In the genomic region with DNA sequence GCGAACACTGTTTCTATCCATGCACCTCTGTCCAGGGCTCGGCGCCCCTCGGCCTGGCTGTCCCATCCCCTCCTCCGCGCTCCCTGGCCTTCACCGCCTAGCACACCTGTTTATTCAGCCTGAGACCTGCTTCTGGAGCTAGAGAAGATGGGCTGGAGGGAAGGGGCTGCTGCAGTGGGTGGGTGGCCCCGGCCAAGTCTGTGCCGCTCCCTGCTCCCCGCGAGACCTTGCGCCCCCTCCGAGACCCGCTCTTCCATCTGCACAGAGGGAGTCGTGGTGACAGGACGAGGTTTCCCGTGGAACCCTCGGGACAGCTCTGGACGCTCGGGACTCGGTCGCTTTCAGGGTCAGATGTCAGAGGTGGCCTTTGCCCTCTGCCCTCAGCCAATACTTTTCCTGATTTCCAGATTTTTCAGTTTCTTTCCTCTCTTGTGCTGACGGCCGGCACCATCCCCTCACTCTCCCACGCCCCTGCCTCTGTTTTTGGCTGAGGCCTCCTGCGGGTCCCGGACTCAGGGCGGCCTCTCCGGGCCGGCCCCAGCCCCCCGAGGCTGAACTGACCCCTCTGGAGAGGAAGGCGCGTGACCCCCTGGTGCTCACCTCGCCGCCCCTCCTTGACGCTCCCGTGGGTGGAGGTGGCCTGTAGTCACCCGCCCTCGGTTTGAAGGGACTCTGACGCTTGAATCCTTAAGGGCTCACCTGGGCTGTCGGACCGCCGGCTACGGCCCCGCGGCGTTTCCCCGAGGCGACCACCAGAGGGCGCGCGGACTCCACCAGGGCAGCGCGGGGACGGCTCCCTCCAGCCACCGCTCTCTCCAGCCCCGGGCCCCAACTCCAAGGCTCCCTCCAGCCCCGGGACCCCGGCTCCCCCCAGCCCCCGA, we compare ENCODE assay signal across 8 cellular contexts.
DNase-seq lines count a peak whose midpoint lies in the region; ATAC-seq lines count a peak whose summit lies in the region.

No MANE protein-coding gene starts in this region.

- peak; percentile 8 for DNase-seq in NCI-H2196 (lab: John Stamatoyannopoulos, UW; ENCODE audit: unreplicated experiment)
- no peak for DNase-seq in NCI-H2196 treated with DMSO at 0.1 percent for 48 hours (lab: John Stamatoyannopoulos, UW; ENCODE audit: unreplicated experiment)
- peak; percentile 44 for DNase-seq in T follicular helper cell (ENCODE audit: low read depth)
- peak; percentile 68 for DNase-seq in adipocyte (ENCODE audit: low read depth)
- peak in 35 of 51 donors; percentile 7 to 77 (median 35) for DNase-seq in hypothalamus (lab: John Stamatoyannopoulos, UW)
- peak; percentile 50 to 75 (median 57) for DNase-seq in stimulated activated CD4-positive, alpha-beta T cell treated with anti-CD3 and anti-CD28 coated beads, Interleukin-12 subunit alpha, Interleukin-12 subunit beta, amount 100 ng/mL, for 48 hours (ENCODE audit: low read depth in 2 of 3, low spot score in 1 of 3)
- DNase-seq in NCI-H187 treated with DMSO at 0.1 percent for 48 hours (lab: John Stamatoyannopoulos, UW) = no peak

- H3K36me3 ChIP-seq in adipocyte (ENCODE audit: control insufficient read depth, insufficient read depth, low read length, severe bottlenecking) = no peaks in the 10 kb centered on the region

- peaks cover 5% of the 10 kb centered on the region for H3K4me1 ChIP-seq in adipocyte (ENCODE audit: control insufficient read depth, insufficient read depth, low read length)

- peak; percentile 62 for ATAC-seq in HG03139 (IDR thresholded peaks at IDR 0.05; ENCODE audit: unreplicated experiment)

- peaks cover 56% of the 10 kb centered on the region for H3K27me3 ChIP-seq in adipocyte (replicated peaks; ENCODE audit: control insufficient read depth, insufficient read depth, low read length)

- H3K9ac ChIP-seq in adipocyte (ENCODE audit: low read length) = no peak overlapping the region

- no peak overlapping the region for H3K4me3 ChIP-seq in adipocyte (ENCODE audit: low read length)

- no peaks in the 10 kb centered on the region for H3K9me3 ChIP-seq in adipocyte (ENCODE audit: control insufficient read depth, low read length)

Comparison
In these comparisons a context has a peak if more than half of its experiments do, and no peak if none do; other contexts are left out.
1. DNase-seq: peak in NCI-H2196 (single experiment), T follicular helper cell (single experiment), adipocyte (single experiment), hypothalamus (35 of 51) and stimulated activated CD4-positive, alpha-beta T cell treated with anti-CD3 and anti-CD28 coated beads, Interleukin-12 subunit alpha, Interleukin-12 subunit beta, amount 100 ng/mL, for 48 hours (3 of 3); none in NCI-H2196 treated with DMSO at 0.1 percent for 48 hours (single experiment) and NCI-H187 treated with DMSO at 0.1 percent for 48 hours (single experiment).